In the genomic region with DNA sequence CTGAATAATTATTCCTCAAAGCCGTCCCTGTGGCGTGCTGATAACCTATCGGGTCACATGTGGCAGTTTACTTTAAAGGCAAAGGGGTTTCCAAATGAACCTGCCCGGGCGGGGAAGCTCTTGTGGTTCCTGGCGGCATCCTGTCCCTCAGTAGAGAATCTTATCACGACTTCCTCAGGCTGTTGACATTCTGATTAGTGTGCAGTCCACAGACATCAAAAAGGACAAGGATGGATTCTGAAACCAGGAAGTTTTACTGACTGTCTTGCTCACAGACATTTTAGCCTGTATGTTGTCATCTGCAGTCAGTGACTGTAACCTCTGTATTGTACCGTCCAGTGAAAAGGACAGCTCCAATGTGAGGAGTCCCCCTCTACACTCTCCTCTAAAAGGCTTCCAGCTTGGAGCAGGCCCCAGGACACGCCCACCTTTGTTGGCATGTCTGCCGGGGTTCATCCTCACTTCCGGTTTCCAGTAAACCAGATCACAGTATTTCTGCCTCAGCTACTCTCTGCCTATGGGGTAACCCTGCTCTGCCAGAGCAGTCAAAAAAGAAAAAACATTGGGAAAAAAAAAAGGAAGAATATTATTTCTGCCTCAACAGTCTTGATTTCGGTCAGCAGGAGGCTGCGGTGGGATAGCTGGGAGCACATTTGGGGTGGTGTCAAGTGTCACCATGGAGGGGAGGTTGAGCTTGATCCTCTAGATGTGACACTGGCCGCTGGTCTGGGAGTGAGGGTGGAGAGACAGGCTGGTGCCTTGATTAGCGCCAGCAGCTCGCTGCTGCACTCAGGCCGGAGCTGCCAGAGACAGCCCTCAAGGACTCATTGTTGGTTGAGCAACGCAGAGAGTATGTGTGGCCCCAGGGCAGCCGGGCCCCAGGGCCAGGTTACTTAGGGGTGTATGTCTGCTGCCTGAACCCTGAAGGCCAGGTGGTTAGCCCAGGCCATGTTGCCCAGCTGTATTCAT, we compare ENCODE assay signal across 8 cellular contexts.
A peak's percentile ranks its signal among the peaks of the same experiment; 100 is the strongest.
DNase-seq lines count a peak whose midpoint lies in the region; ATAC-seq lines count a peak whose summit lies in the region.

No MANE protein-coding gene starts in this region.

- in situ Hi-C loops in ACHN (cut with HindIII; ENCODE audit: low pct_ligation_motif_present, low pct_unique_long_range_greater_than_20kb, low sequenced_read_pairs), result no loop called here

- DNase-seq in NOMO-1 (lab: John Stamatoyannopoulos, UW; ENCODE audit: unreplicated experiment in 2 of 2) (peak; percentile 24 to 66), inferior parietal cortex (ENCODE audit: extremely low spot score) (peak; percentile 48), NCI-H510A treated with DMSO at 0.1 percent for 48 hours (lab: John Stamatoyannopoulos, UW) (no peak), DMS153 (lab: John Stamatoyannopoulos, UW) (no peak), ACHN (no peak)
- DNase-seq in activated effector memory CD4-positive, alpha-beta T cell treated with Interleukin-2 at 50 U/mL for 16 hours, result peak; percentile 41
- peak; percentile 12 for DNase-seq in stimulated activated CD4-positive, alpha-beta T cell treated with anti-CD3 and anti-CD28 coated beads, Interleukin-2, amount 100 ng/mL, for 4 hours (ENCODE audit: low read depth)

- ATAC-seq in GM18867 (IDR thresholded peaks at IDR 0.05; ENCODE audit: unreplicated experiment), result no peak

Comparison
In these comparisons a context has a peak if more than half of its experiments do, and no peak if none do; other contexts are left out.
1. DNase-seq: peak in NOMO-1 (2 of 2), activated effector memory CD4-positive, alpha-beta T cell treated with Interleukin-2 at 50 U/mL for 16 hours (single experiment), inferior parietal cortex (single experiment) and stimulated activated CD4-positive, alpha-beta T cell treated with anti-CD3 and anti-CD28 coated beads, Interleukin-2, amount 100 ng/mL, for 4 hours (single experiment); none in NCI-H510A treated with DMSO at 0.1 percent for 48 hours (single experiment), DMS153 (single experiment) and ACHN (single experiment).